In the genomic region with DNA sequence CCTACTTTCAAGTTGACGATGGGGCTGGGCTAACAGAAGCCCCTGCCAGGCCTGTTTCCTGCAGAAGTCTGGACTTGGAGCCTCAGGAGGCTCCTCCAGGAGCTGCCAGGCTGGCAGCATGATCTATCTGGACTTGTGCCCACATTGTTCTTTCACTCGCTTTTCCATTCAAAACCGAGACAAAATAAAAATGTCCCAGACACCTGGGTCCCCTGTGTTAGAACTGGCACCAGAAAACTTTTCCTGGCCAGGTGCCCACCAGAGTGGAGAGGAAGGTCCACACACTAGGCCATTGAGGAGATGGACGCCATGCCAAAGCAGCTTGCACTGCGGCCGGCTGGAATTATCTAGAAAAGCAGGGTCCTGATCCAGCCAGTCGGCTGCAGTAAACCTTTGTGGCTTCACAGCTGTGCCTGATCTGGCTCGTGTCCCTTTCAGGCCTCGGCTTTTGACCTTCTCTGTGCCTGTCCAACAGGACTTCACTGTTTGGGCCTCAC, we compare ENCODE assay signal across 19 cellular contexts.
DNase-seq lines count a peak whose midpoint lies in the region; ATAC-seq and TF ChIP-seq lines count a peak whose summit lies in the region.
"Had no signal": no experiment of that assay in that cellular context is flagged by ENCODE, and none has a peak within 500 bp of the region (broad histone marks: within the 10 kb centered on the region; RNA-seq: fewer than 3 reads in every experiment).

No MANE protein-coding gene starts in this region.

- no peaks in the 10 kb centered on the region for H3K9me3 ChIP-seq in ascending aorta
- H3K9me3 ChIP-seq in gastroesophageal sphincter = no peaks in the 10 kb centered on the region
- no peaks in the 10 kb centered on the region for H3K9me3 ChIP-seq in transverse colon
- H3K9me3 ChIP-seq: esophagus squamous epithelium, testis had no signal

- TF ChIP-seq EP300 in gastroesophageal sphincter (IDR thresholded peaks at IDR 0.05) = no peak
- no peak for TF ChIP-seq EP300 in transverse colon (IDR thresholded peaks at IDR 0.05; ENCODE audit: low read depth)

- H3K4me3 ChIP-seq in ascending aorta (no peak overlapping the region), gastroesophageal sphincter (no peak overlapping the region), transverse colon (no peak overlapping the region)
- H3K4me3 ChIP-seq: esophagus squamous epithelium, skin epidermis, testis had no signal

- no peak for TF ChIP-seq POLR2A in gastroesophageal sphincter (IDR thresholded peaks at IDR 0.05)
- no peak for TF ChIP-seq POLR2A in transverse colon (IDR thresholded peaks at IDR 0.05)

- no peaks in the 10 kb centered on the region for H3K36me3 ChIP-seq in ascending aorta
- H3K36me3 ChIP-seq in gastroesophageal sphincter = no peaks in the 10 kb centered on the region
- H3K36me3 ChIP-seq in transverse colon = no peaks in the 10 kb centered on the region
- H3K36me3 ChIP-seq: esophagus squamous epithelium had no signal

- H3K27me3 ChIP-seq in ascending aorta (no peaks in the 10 kb centered on the region), gastroesophageal sphincter (no peaks in the 10 kb centered on the region), transverse colon (no peaks in the 10 kb centered on the region)
- H3K27me3 ChIP-seq: esophagus squamous epithelium, testis had no signal

- DNase-seq in ascending aorta (ENCODE audit: low spot score in 2 of 2) (peak; percentile 17 to 67), mucosa of gallbladder (ENCODE audit: low spot score) (peak; percentile 48), transverse colon (peak; percentile 15), NCI-H2227 treated with DMSO at 0.1 percent for 48 hours (lab: John Stamatoyannopoulos, UW) (no peak)
- DNase-seq in activated CD4-positive, alpha-beta T cell treated with anti-CD3 and anti-CD28 coated beads for 48 hours = no peak
- DNase-seq: activated CD4-positive, alpha-beta memory T cell treated with anti-CD3 and anti-CD28 coated beads for 36 hours; activated naive CD4-positive, alpha-beta T cell treated with anti-CD3 and anti-CD28 coated beads, Interleukin-2, amount 50 U/mL, for 16 hours; activated T-cell treated with anti-CD3 and anti-CD28 coated beads, Interleukin-2, amount 50 U/mL, for 1 hour; esophagus squamous epithelium; islet precursor cell; KBM-7; midbrain; NCI-H1105 treated with DMSO at 0.1 percent for 48 hours; NCI-H2171; testis had no signal

- H3K4me1 ChIP-seq in ascending aorta (peaks cover 0 to 4% of the 10 kb centered on the region in 2 donors), gastroesophageal sphincter (peaks cover 0 to 8% (median 0%) of the 10 kb centered on the region in 3 donors), transverse colon (peaks cover 0 to 6% (median 0%) of the 10 kb centered on the region in 4 donors)
- H3K4me1 ChIP-seq: testis had no signal

- intact Hi-C loops in ascending aorta (cut with DNase I) = loop anchor here (10.0 kb wide), 1 partner anchor 178 kb away; no protein-coding TSS in a partner anchor
- intact Hi-C loops in transverse colon (cut with DNase I; ENCODE audit: low total_unique reads) = no loop called here

- in situ Hi-C loops in transverse colon (cut with MboI; ENCODE audit: low pct_ligation_motif_present in 1 of 4, low pct_unique_long_range_greater_than_20kb in 1 of 4, low sequenced_read_pairs in 3 of 4) = no loop called here

- no peak for TF ChIP-seq CTCF in ascending aorta (IDR thresholded peaks at IDR 0.05)
- TF ChIP-seq CTCF in gastroesophageal sphincter (IDR thresholded peaks at IDR 0.05) = no peak
- TF ChIP-seq CTCF in transverse colon (IDR thresholded peaks at IDR 0.05) = no peak

- peak overlapping the region; percentile 15 to 38 for H3K27ac ChIP-seq in ascending aorta
- H3K27ac ChIP-seq in gastroesophageal sphincter = no peak overlapping the region
- H3K27ac ChIP-seq in transverse colon = peak overlapping the region in 1 of 4 donors; percentile 7
- H3K27ac ChIP-seq: esophagus squamous epithelium, RWPE1, testis had no signal

- WGBS in gastroesophageal sphincter (ENCODE audit: low coverage in 1 of 2), 2 donors = 40 to 80% methylated on average over 1 to 9 of the region's 9 CpGs
- 53 to 60% methylated on average over 6 to 9 of the region's 9 CpGs for WGBS in transverse colon (ENCODE audit: low coverage in 1 of 2), 2 donors

- ATAC-seq in gastroesophageal sphincter (peak; percentile 38), GM19351 (IDR thresholded peaks at IDR 0.05; ENCODE audit: unreplicated experiment) (no peak)

Comparison
In these comparisons a context has a peak if more than half of its experiments do, and no peak if none do; other contexts are left out.
1. DNase-seq: peak in ascending aorta (2 of 2), mucosa of gallbladder (single experiment) and transverse colon (single experiment); none in NCI-H2227 treated with DMSO at 0.1 percent for 48 hours (single experiment) and activated CD4-positive, alpha-beta T cell treated with anti-CD3 and anti-CD28 coated beads for 48 hours (single experiment).
2. H3K27ac ChIP-seq: peak in ascending aorta (2 of 2); none in gastroesophageal sphincter (0 of 4).